13 cellular contexts compared by ENCODE assay signal in genomic region chr1:99465176-99465900, GRCh38.
DNase-seq lines count a peak whose midpoint lies in the region; ATAC-seq, FAIRE-seq and TF ChIP-seq lines count a peak whose summit lies in the region.
"Had no signal": no experiment of that assay in that cellular context is flagged by ENCODE, and none has a peak within 500 bp of the region (broad histone marks: within the 10 kb centered on the region; RNA-seq: fewer than 3 reads in every experiment).

No MANE protein-coding gene starts in this region.

- no peaks in the 10 kb centered on the region for H3K27me3 ChIP-seq in transverse colon

- ATAC-seq in GM19035 (IDR thresholded peaks at IDR 0.05; ENCODE audit: unreplicated experiment) = no peak
- ATAC-seq in HG02840 (IDR thresholded peaks at IDR 0.05; ENCODE audit: low FRiP score, unreplicated experiment) = no peak
- ATAC-seq: natural killer cell had no signal

- CTCF ChIA-PET in Calu3 (lab: Charles Lee) = interaction anchor here (0.5 kb wide), 1 partner anchor 960 kb away, joined by 3 read pairs; no protein-coding TSS in a partner anchor

- H3K27me3 Mint-ChIP-seq in Calu3 (ENCODE audit: unreplicated experiment) = no peaks in the 10 kb centered on the region

- H3K27ac Mint-ChIP-seq in Calu3 (ENCODE audit: unreplicated experiment) = no peak overlapping the region
- H3K27ac Mint-ChIP-seq: activated naive CD8-positive, alpha-beta T cell treated with anti-CD3 and anti-CD28 coated beads, Interleukin-2, amount 10 ng/mL, durations not matched to agents 7 days and 5 days; endodermal cell; natural killer cell had no signal

- DNase-seq in GM03348 (ENCODE audit: low spot score) (peak; percentile 62), RCC 7860 (ENCODE audit: low spot score) (peak; percentile 76), epithelial cell of esophagus (ENCODE audit: low read depth) (peak; percentile 63), renal cortical epithelial cell (ENCODE audit: low read depth) (peak; percentile 42), Calu3 (no peak), transverse colon (no peak)
- DNase-seq: activated naive CD8-positive, alpha-beta T cell treated with anti-CD3 and anti-CD28 coated beads, Interleukin-2, amount 10 ng/mL, durations not matched to agents 7 days and 5 days; endodermal cell; natural killer cell; NCI-H1092 treated with DMSO at 0.1 percent for 48 hours; T-helper 9 cell had no signal

- TF ChIP-seq EP300 in transverse colon (IDR thresholded peaks at IDR 0.05; ENCODE audit: low read depth) = no peak

- in situ Hi-C loops in transverse colon (cut with MboI; ENCODE audit: low pct_ligation_motif_present in 1 of 4, low pct_unique_long_range_greater_than_20kb in 1 of 4, low sequenced_read_pairs in 3 of 4) = no loop called here

- no peak overlapping the region for H3K4me3 ChIP-seq in epithelial cell of esophagus (ENCODE audit: low read length)
- no peak overlapping the region for H3K4me3 ChIP-seq in transverse colon

- no peak for TF ChIP-seq POLR2A in transverse colon (IDR thresholded peaks at IDR 0.05)

- no peaks in the 10 kb centered on the region for H3K9me3 Mint-ChIP-seq in Calu3 (ENCODE audit: low read depth, unreplicated experiment)
- H3K9me3 Mint-ChIP-seq: endodermal cell, natural killer cell had no signal

- no peaks in the 10 kb centered on the region for H3K4me1 ChIP-seq in transverse colon

- WGBS in transverse colon (ENCODE audit: low coverage in 1 of 2), 2 donors = 73 to 80% methylated on average over 1 to 3 of the region's 3 CpGs

- intact Hi-C loops in Calu3 (cut with micrococcal nuclease; ENCODE audit: unreplicated experiment) = no loop called here
- intact Hi-C loops in transverse colon (cut with DNase I; ENCODE audit: low total_unique reads) = no loop called here

- peak; percentile 78 for FAIRE-seq in RCC 7860 (lab: Jason Lieb, UNC)

- no TSS peak for BruUV-seq in Calu3 (replicated peaks; lab: Mats Ljungman, UMichigan)

- H3K36me3 Mint-ChIP-seq in Calu3 (ENCODE audit: insufficient read depth, unreplicated experiment) = no peaks in the 10 kb centered on the region
- H3K36me3 Mint-ChIP-seq: activated naive CD8-positive, alpha-beta T cell treated with anti-CD3 and anti-CD28 coated beads, Interleukin-2, amount 10 ng/mL, durations not matched to agents 7 days and 5 days; natural killer cell had no signal

- no peaks in the 10 kb centered on the region for H3K36me3 ChIP-seq in transverse colon

- H3K4me1 Mint-ChIP-seq in Calu3 (ENCODE audit: low read depth, unreplicated experiment) = no peaks in the 10 kb centered on the region
- H3K4me1 Mint-ChIP-seq: activated naive CD8-positive, alpha-beta T cell treated with anti-CD3 and anti-CD28 coated beads, Interleukin-2, amount 10 ng/mL, durations not matched to agents 7 days and 5 days; endodermal cell; natural killer cell had no signal

- H3K9me3 ChIP-seq in transverse colon = no peaks in the 10 kb centered on the region

- no peak overlapping the region for H3K4me3 Mint-ChIP-seq in Calu3 (ENCODE audit: low read depth, unreplicated experiment)
- H3K4me3 Mint-ChIP-seq: activated naive CD8-positive, alpha-beta T cell treated with anti-CD3 and anti-CD28 coated beads, Interleukin-2, amount 10 ng/mL, durations not matched to agents 7 days and 5 days; endodermal cell; natural killer cell had no signal

- no peak for TF ChIP-seq CTCF in epithelial cell of esophagus (IDR thresholded peaks at IDR 0.05; ENCODE audit: insufficient read depth, low read depth, low read length, missing control alignments)
- no peak for TF ChIP-seq CTCF in Calu3 (IDR thresholded peaks at IDR 0.05; ENCODE audit: unreplicated experiment)
- no peak for TF ChIP-seq CTCF in transverse colon (IDR thresholded peaks at IDR 0.05)

- H3K27ac ChIP-seq in transverse colon = no peak overlapping the region

Comparison
In these comparisons a context has a peak if more than half of its experiments do, and no peak if none do; other contexts are left out.
1. DNase-seq: peak in GM03348 (single experiment), RCC 7860 (single experiment), epithelial cell of esophagus (single experiment) and renal cortical epithelial cell (single experiment); none in Calu3 (single experiment) and transverse colon (single experiment).